9 cellular contexts compared by ENCODE assay signal in genomic region chr12:104055686-104056388, GRCh38. TPM values are rescaled to one million over a fixed set of nuclear protein-coding genes. Genes with fewer than 3 reads are reported as not detected.
DNase-seq lines count a peak whose midpoint lies in the region; ATAC-seq and TF ChIP-seq lines count a peak whose summit lies in the region.
"Had no signal": no experiment of that assay in that cellular context is flagged by ENCODE, and none has a peak within 500 bp of the region (broad histone marks: within the 10 kb centered on the region; RNA-seq: fewer than 3 reads in every experiment).

No MANE protein-coding gene starts in this region.

- H3K36me3 Mint-ChIP-seq in activated T-cell treated with anti-CD3 and anti-CD28 coated beads, Interleukin-2, amount 50 U/mL, for 4 hours (ENCODE audit: insufficient read depth) = no peaks in the 10 kb centered on the region
- H3K36me3 Mint-ChIP-seq: natural killer cell had no signal

- WGBS in heart left ventricle, 4 donors = 5 to 24% (median 19%) methylated on average over 5 of the region's 5 CpGs
- 14% methylated on average over 5 of the region's 5 CpGs; no CpG with 5 or more reads in 1 of the 2 donors for WGBS in transverse colon (ENCODE audit: low coverage in 1 of 2), 2 donors

- peaks cover 33% of the 10 kb centered on the region for H3K27me3 Mint-ChIP-seq in activated T-cell treated with anti-CD3 and anti-CD28 coated beads, Interleukin-2, amount 50 U/mL, for 4 hours (ENCODE audit: low read depth)

- H3K27ac ChIP-seq in SJCRH30 = peak overlapping the region; percentile 47
- peak overlapping the region in 8 of 12 donors; percentile 23 to 60 (median 42) for H3K27ac ChIP-seq in heart left ventricle
- H3K27ac ChIP-seq in transverse colon = peak overlapping the region; percentile 1 to 71 (median 54)

- H3K4me1 ChIP-seq in SJCRH30 (peaks cover 19% of the 10 kb centered on the region), heart left ventricle (peaks cover 0 to 20% (median 6%) of the 10 kb centered on the region in 12 donors), transverse colon (peaks cover 0 to 11% (median 5%) of the 10 kb centered on the region in 4 donors)

- ATAC-seq in heart left ventricle (peak; percentile 97 to 98 (median 97)), HG02981 (IDR thresholded peaks at IDR 0.05; ENCODE audit: unreplicated experiment) (no peak), HG03439 (IDR thresholded peaks at IDR 0.05; ENCODE audit: unreplicated experiment) (no peak)
- no peak for ATAC-seq in activated T-cell treated with anti-CD3 and anti-CD28 coated beads, Interleukin-2, amount 50 U/mL, for 4 hours
- ATAC-seq: natural killer cell had no signal

- H3K36me3 ChIP-seq in SJCRH30 (no peaks in the 10 kb centered on the region), heart left ventricle (no peaks in the 10 kb centered on the region), transverse colon (no peaks in the 10 kb centered on the region)

- no peak overlapping the region for H3K4me3 ChIP-seq in SJCRH30
- H3K4me3 ChIP-seq in heart left ventricle = no peak overlapping the region
- H3K4me3 ChIP-seq in transverse colon = no peak overlapping the region

- H3K4me3 Mint-ChIP-seq in activated T-cell treated with anti-CD3 and anti-CD28 coated beads, Interleukin-2, amount 50 U/mL, for 4 hours = no peak overlapping the region
- H3K4me3 Mint-ChIP-seq: natural killer cell had no signal

- DNase-seq in NCI-H1105 treated with DMSO at 0.1 percent for 48 hours (lab: John Stamatoyannopoulos, UW) = peak; percentile 98
- peak; percentile 64 to 75 for DNase-seq in SJCRH30
- peak; percentile 76 to 94 (median 87) for DNase-seq in heart left ventricle
- peak; percentile 58 for DNase-seq in transverse colon
- DNase-seq in GM10248 (ENCODE audit: extremely low spot score) = no peak
- DNase-seq in activated T-cell treated with anti-CD3 and anti-CD28 coated beads, Interleukin-2, amount 50 U/mL, for 4 hours = no peak
- DNase-seq: natural killer cell had no signal

- TF ChIP-seq EP300 in transverse colon (IDR thresholded peaks at IDR 0.05; ENCODE audit: low read depth) = no peak

- intact Hi-C loops in heart left ventricle (cut with DNase I) (loop anchor here in 6 of 10 donors (2.0 to 10.0 kb wide), 7 partner anchors 53 to 429 kb away; partner anchors contain the start of gene TDG (in 1 of the 6)), transverse colon (cut with DNase I; ENCODE audit: low total_unique reads) (no loop called here)

- H3K4me1 Mint-ChIP-seq in activated T-cell treated with anti-CD3 and anti-CD28 coated beads, Interleukin-2, amount 50 U/mL, for 4 hours (ENCODE audit: low read depth) = no peaks in the 10 kb centered on the region
- H3K4me1 Mint-ChIP-seq: natural killer cell had no signal

- in situ Hi-C loops in transverse colon (cut with MboI; ENCODE audit: low pct_ligation_motif_present in 1 of 4, low pct_unique_long_range_greater_than_20kb in 1 of 4, low sequenced_read_pairs in 3 of 4) = no loop called here

- no peaks in the 10 kb centered on the region for H3K27me3 ChIP-seq in SJCRH30
- H3K27me3 ChIP-seq in heart left ventricle = peaks cover 0 to 7% (median 0%) of the 10 kb centered on the region in 9 donors
- peaks cover 14% of the 10 kb centered on the region for H3K27me3 ChIP-seq in transverse colon

- CTCF ChIA-PET in GM10248 (lab: Yijun Ruan, JAX) = interaction anchor here (1.2 to 5.8 kb wide), 2 partner anchors 10 to 53 kb away, joined by 5 to 37 read pairs; no protein-coding TSS in a partner anchor

- POLR2A ChIA-PET in GM10248 (lab: Yijun Ruan, JAX) = no interaction called here

- TF ChIP-seq CTCF in heart left ventricle (IDR thresholded peaks at IDR 0.05) (no peak), transverse colon (IDR thresholded peaks at IDR 0.05) (no peak), GM10248 (IDR thresholded peaks at IDR 0.05; ENCODE audit: control extremely low read depth, extremely low read depth, low read depth, missing control alignments) (no peak)

- TF ChIP-seq POLR2A in heart left ventricle (IDR thresholded peaks at IDR 0.05) (no peak), transverse colon (IDR thresholded peaks at IDR 0.05) (no peak)

- no peaks in the 10 kb centered on the region for H3K9me3 Mint-ChIP-seq in activated T-cell treated with anti-CD3 and anti-CD28 coated beads, Interleukin-2, amount 50 U/mL, for 4 hours

- H3K9me3 ChIP-seq in SJCRH30 (replicated peaks) (no peaks in the 10 kb centered on the region), heart left ventricle (no peaks in the 10 kb centered on the region), transverse colon (no peaks in the 10 kb centered on the region)

RNA-seq across cellular contexts. Expression of gene GLT8D2, which starts 5.8 kb away (rescaled TPM):
- 16.7 and 17.9 TPM in 2 replicates for total RNA-seq in SJCRH30 (2014; rRNA removed; shearing (Covaris generic))
- total RNA-seq in heart left ventricle = 10 to 100 TPM in 1 of 9 donors, 1 to 10 TPM in 8; 2.6 to 18.7 (median 6.9) TPM
- polyA plus RNA-seq in heart left ventricle = 1 to 10 TPM; 3.0 to 4.9 TPM
- 10 to 100 TPM in 1 of 4 donors, 1 to 10 TPM in 3; 1.1 to 21.3 (median 3.8) TPM for total RNA-seq in transverse colon
- under 1 TPM in 1 of 3 donors, not detected in 2; 0.16 TPM for total RNA-seq in activated T-cell treated with anti-CD3 and anti-CD28 coated beads, Interleukin-2, amount 50 U/mL, for 4 hours

RNA-seq across cellular contexts. Expression of gene HCFC2, which starts 8.5 kb away (rescaled TPM):
- 10.8 and 16.1 TPM in 2 replicates for total RNA-seq in SJCRH30 (2014; rRNA removed; shearing (Covaris generic))
- 10 to 100 TPM in 4 of 9 donors, 1 to 10 TPM in 5; 7.1 to 14.0 (median 9.3) TPM for total RNA-seq in heart left ventricle
- 1 to 10 TPM; 4.8 to 8.6 TPM for polyA plus RNA-seq in heart left ventricle
- total RNA-seq in transverse colon = 10 to 100 TPM; 13.3 to 46.4 (median 20.2) TPM
- total RNA-seq in activated T-cell treated with anti-CD3 and anti-CD28 coated beads, Interleukin-2, amount 50 U/mL, for 4 hours = 1 to 10 TPM; 7.5 to 8.0 (median 7.6) TPM

Comparison
In these comparisons a context has a peak if more than half of its experiments do, and no peak if none do; other contexts are left out.
1. DNase-seq: peak in NCI-H1105 treated with DMSO at 0.1 percent for 48 hours (single experiment), SJCRH30 (2 of 2), heart left ventricle (5 of 5) and transverse colon (single experiment); none in GM10248 (single experiment) and activated T-cell treated with anti-CD3 and anti-CD28 coated beads, Interleukin-2, amount 50 U/mL, for 4 hours (single experiment).
2. ATAC-seq: peak in heart left ventricle (4 of 4); none in HG02981 (single experiment), activated T-cell treated with anti-CD3 and anti-CD28 coated beads, Interleukin-2, amount 50 U/mL, for 4 hours (0 of 2) and HG03439 (single experiment).
3. Peak in every context shown above with its lines, with median percentiles within 50 percentile points of each other: H3K27ac ChIP-seq.